Comparison of ENCODE assay signal across 8 cellular contexts in genomic region chr2:202378001-202378400, GRCh38. TPM values are rescaled to one million over a fixed set of nuclear protein-coding genes. Genes with fewer than 3 reads are reported as not detected.
DNase-seq lines count a peak whose midpoint lies in the region; ATAC-seq and TF ChIP-seq lines count a peak whose summit lies in the region.

No MANE protein-coding gene starts in this region.

- no peak overlapping the region for H3K27ac ChIP-seq in CD8-positive, alpha-beta T cell (ENCODE audit: low read depth, low read length)
- H3K27ac ChIP-seq in neural progenitor cell = no peak overlapping the region

- ATAC-seq in CD8-positive, alpha-beta T cell = no peak
- ATAC-seq in effector memory CD8-positive, alpha-beta T cell (replicated peaks) = no peak

- H3K4me3 Mint-ChIP-seq in CD8-positive, alpha-beta T cell = peak overlapping the region; percentile 99
- H3K4me3 Mint-ChIP-seq in effector memory CD8-positive, alpha-beta T cell = peak overlapping the region; percentile 90 to 97
- peak overlapping the region; percentile 100 for H3K4me3 Mint-ChIP-seq in neural progenitor cell

- peaks cover 62% of the 10 kb centered on the region for H3K79me2 ChIP-seq in neural progenitor cell (ENCODE audit: low read depth)

- H3K27ac Mint-ChIP-seq in CD8-positive, alpha-beta T cell = peak overlapping the region; percentile 37
- H3K27ac Mint-ChIP-seq in effector memory CD8-positive, alpha-beta T cell = peak overlapping the region; percentile 85 to 94
- peak overlapping the region; percentile 60 for H3K27ac Mint-ChIP-seq in neural progenitor cell

- CTCF ChIA-PET in CD8-positive, alpha-beta T cell (lab: Charles Lee) = no interaction called here

- intact Hi-C loops in CD8-positive, alpha-beta T cell (cut with DNase I, micrococcal nuclease) = loop anchor here (5.0 to 10.0 kb wide), 10 partner anchors 76 to 1331 kb away; partner anchors contain the start of genes CARF (in 2 of the 2), FAM117B (in 2 of the 2), NBEAL1 (in 2 of the 2) and WDR12 (in 2 of the 2)

- peaks cover 23% of the 10 kb centered on the region for H3K4me1 ChIP-seq in CD8-positive, alpha-beta T cell (ENCODE audit: insufficient read depth, low read length)
- peaks cover 19% of the 10 kb centered on the region for H3K4me1 ChIP-seq in neural progenitor cell

- no peak for TF ChIP-seq CTCF in CD8-positive, alpha-beta T cell (IDR thresholded peaks at IDR 0.05)
- no peak for TF ChIP-seq CTCF in neural progenitor cell (IDR thresholded peaks at IDR 0.05)

- peak overlapping the region; percentile 90 for H3K4me2 ChIP-seq in neural progenitor cell

- DNase-seq in CD8-positive, alpha-beta T cell = no peak
- peak; percentile 19 for DNase-seq in M059J (ENCODE audit: low read depth)
- no peak for DNase-seq in effector memory CD8-positive, alpha-beta T cell
- DNase-seq in neural progenitor cell (ENCODE audit: low spot score) = no peak
- no peak for DNase-seq in DMS53 treated with DMSO at 0.1 percent for 48 hours (lab: John Stamatoyannopoulos, UW; ENCODE audit: unreplicated experiment)
- DNase-seq in NCI-H345 treated with DMSO at 0.1 percent for 48 hours (lab: John Stamatoyannopoulos, UW; ENCODE audit: unreplicated experiment) = no peak
- DNase-seq in AML-193 (lab: John Stamatoyannopoulos, UW) = no peak
- DNase-seq in activated CD8-positive, alpha-beta memory T cell treated with anti-CD3 and anti-CD28 coated beads, Interleukin-2, amount 50 U/mL, for 48 hours = no peak

- H3K9me3 ChIP-seq in CD8-positive, alpha-beta T cell (ENCODE audit: low read length) = no peaks in the 10 kb centered on the region
- no peaks in the 10 kb centered on the region for H3K9me3 ChIP-seq in neural progenitor cell (ENCODE audit: low read depth)

- H2AFZ ChIP-seq in neural progenitor cell (replicated peaks) = no peak overlapping the region

- no peaks in the 10 kb centered on the region for H3K27me3 ChIP-seq in CD8-positive, alpha-beta T cell (ENCODE audit: insufficient read depth, low read length)
- H3K27me3 ChIP-seq in neural progenitor cell = peaks cover 9% of the 10 kb centered on the region

- H3K27me3 Mint-ChIP-seq in CD8-positive, alpha-beta T cell (ENCODE audit: low read depth) = no peaks in the 10 kb centered on the region
- H3K27me3 Mint-ChIP-seq in effector memory CD8-positive, alpha-beta T cell = no peaks in the 10 kb centered on the region
- peaks cover 9% of the 10 kb centered on the region for H3K27me3 Mint-ChIP-seq in neural progenitor cell (ENCODE audit: insufficient read depth, low read depth)

- no peaks in the 10 kb centered on the region for H3K9me3 Mint-ChIP-seq in CD8-positive, alpha-beta T cell
- no peaks in the 10 kb centered on the region for H3K9me3 Mint-ChIP-seq in effector memory CD8-positive, alpha-beta T cell
- peaks cover 3% of the 10 kb centered on the region for H3K9me3 Mint-ChIP-seq in neural progenitor cell

- no peaks in the 10 kb centered on the region for H3K36me3 ChIP-seq in CD8-positive, alpha-beta T cell (ENCODE audit: insufficient read depth, low read length)
- H3K36me3 ChIP-seq in neural progenitor cell = no peaks in the 10 kb centered on the region

- H4K20me1 ChIP-seq in neural progenitor cell (ENCODE audit: low read depth) = peaks cover 36% of the 10 kb centered on the region

- peaks cover 35% of the 10 kb centered on the region for H3F3A ChIP-seq in neural progenitor cell (ENCODE audit: low read depth)

- POLR2A ChIA-PET in CD8-positive, alpha-beta T cell (lab: Charles Lee) = no interaction called here

- peaks cover 17% of the 10 kb centered on the region for H3K36me3 Mint-ChIP-seq in CD8-positive, alpha-beta T cell
- peaks cover 18% of the 10 kb centered on the region for H3K36me3 Mint-ChIP-seq in effector memory CD8-positive, alpha-beta T cell (ENCODE audit: insufficient read depth)
- H3K36me3 Mint-ChIP-seq in neural progenitor cell = peaks cover 7% of the 10 kb centered on the region

- H3K4me1 Mint-ChIP-seq in CD8-positive, alpha-beta T cell (ENCODE audit: low read depth) = peaks cover 37% of the 10 kb centered on the region
- H3K4me1 Mint-ChIP-seq in effector memory CD8-positive, alpha-beta T cell (ENCODE audit: low read depth in 2 of 2) = peaks cover 19 to 39% of the 10 kb centered on the region in 2 donors
- H3K4me1 Mint-ChIP-seq in neural progenitor cell = peaks cover 29% of the 10 kb centered on the region

- H3K4me3 ChIP-seq in CD8-positive, alpha-beta T cell (ENCODE audit: low read depth, low read length) = peak overlapping the region; percentile 61
- peak overlapping the region; percentile 73 for H3K4me3 ChIP-seq in neural progenitor cell

- peak overlapping the region; percentile 68 for H3K9ac ChIP-seq in neural progenitor cell

RNA-seq across cellular contexts. Expression of gene BMPR2, which starts 1.9 kb away (rescaled TPM):
- total RNA-seq in CD8-positive, alpha-beta T cell = 1 to 10 TPM; 9.4 to 9.6 TPM
- total RNA-seq in M059J (2014; rRNA removed; shearing (Covaris generic)) = 14.6 and 16.7 TPM in 2 replicates
- total RNA-seq in neural progenitor cell (ENCODE audit: low replicate concordance) = 9.8 and 11.8 TPM in 2 replicates

Comparison
In these comparisons a context has a peak if more than half of its experiments do, and no peak if none do; other contexts are left out.
1. H3K27ac Mint-ChIP-seq: peak in every context shown above with its lines; median percentile 90 in effector memory CD8-positive, alpha-beta T cell; 60 in neural progenitor cell; 37 in CD8-positive, alpha-beta T cell.